1 cellular context compared by ENCODE assay signal in genomic region chr5:60649288-60649917, GRCh38.
TF ChIP-seq lines count a peak whose summit lies in the region.

No MANE protein-coding gene starts in this region.

TF ChIP-seq in HepG2, 621 proteins besides CTCF, POLR2A, EP300 and RAD21 (continued from another document):
- TF ChIP-seq ARID5B (CRISPR knock-in tag; IDR thresholded peaks at IDR 0.05) (0 out of 2 replicates have a peak, but pooled peaks have one; percentile 13), MIXL1 (CRISPR knock-in tag; IDR thresholded peaks at IDR 0.05) (0 out of 2 replicates have a peak, but pooled peaks have one; percentile 35), SMC3 (IDR thresholded peaks at IDR 0.05; ENCODE audit: low read length) (peak; percentile 63)
